ENCODE assay signal across 22 cellular contexts in genomic region chr6:7680393-7681075, GRCh38. TPM values are rescaled to one million over a fixed set of nuclear protein-coding genes. Genes with fewer than 3 reads are reported as not detected.
"Had no signal": no experiment of that assay in that cellular context is flagged by ENCODE, and none has a peak within 500 bp of the region (broad histone marks: within the 10 kb centered on the region; RNA-seq: fewer than 3 reads in every experiment).

No MANE protein-coding gene starts in this region.

- H3K36me3 Mint-ChIP-seq: WTC11 had no signal

- H3K27me3 ChIP-seq: testis, vagina had no signal

- H3K4me3 ChIP-seq: breast epithelium, left ventricle myocardium inferior, testis, transverse colon, vagina had no signal

- H3K4me3 Mint-ChIP-seq: activated CD4-positive, alpha-beta T cell treated with anti-CD3 and anti-CD28 coated beads, Interleukin-2, amount 10 ng/mL, durations not matched to agents 7 days and 5 days; activated CD8-positive, alpha-beta T cell treated with anti-CD3 and anti-CD28 coated beads for 36 hours; activated T-cell treated with anti-CD3 and anti-CD28 coated beads, Interleukin-2, amount 50 U/mL, for 4 hours; activated T-helper 17 cell treated with anti-CD3 and anti-CD28 coated beads, Interleukin-2, amount 50 U/mL, for 72 hours; nephron; WTC11 had no signal

- ATAC-seq: activated CD8-positive, alpha-beta T cell treated with anti-CD3 and anti-CD28 coated beads for 36 hours; activated T-cell treated with anti-CD3 and anti-CD28 coated beads, Interleukin-2, amount 50 U/mL, for 4 hours; activated T-helper 17 cell treated with anti-CD3 and anti-CD28 coated beads, Interleukin-2, amount 50 U/mL, for 72 hours; esophagus mucosa; right cardiac atrium; WTC11 had no signal

- H3K9me3 ChIP-seq: breast epithelium, left ventricle myocardium inferior, testis, transverse colon, vagina had no signal

- H3K4me1 Mint-ChIP-seq: activated CD4-positive, alpha-beta T cell treated with anti-CD3 and anti-CD28 coated beads, Interleukin-2, amount 10 ng/mL, durations not matched to agents 7 days and 5 days; activated T-helper 17 cell treated with anti-CD3 and anti-CD28 coated beads, Interleukin-2, amount 50 U/mL, for 72 hours had no signal

- H3K36me3 ChIP-seq: breast epithelium, left ventricle myocardium inferior, transverse colon, vagina had no signal

- H3K9me3 Mint-ChIP-seq: activated CD4-positive, alpha-beta T cell treated with anti-CD3 and anti-CD28 coated beads, Interleukin-2, amount 10 ng/mL, durations not matched to agents 7 days and 5 days; activated CD8-positive, alpha-beta T cell treated with anti-CD3 and anti-CD28 coated beads for 36 hours; activated T-cell treated with anti-CD3 and anti-CD28 coated beads, Interleukin-2, amount 50 U/mL, for 4 hours; activated T-helper 17 cell treated with anti-CD3 and anti-CD28 coated beads, Interleukin-2, amount 50 U/mL, for 72 hours; nephron had no signal

- H3K27ac ChIP-seq: breast epithelium, left ventricle myocardium inferior, testis, transverse colon, vagina had no signal

- DNase-seq: activated CD4-positive, alpha-beta T cell treated with anti-CD3 and anti-CD28 coated beads for 1 hour; activated CD4-positive, alpha-beta T cell treated with anti-CD3 and anti-CD28 coated beads, Interleukin-2, amount 10 ng/mL, durations not matched to agents 7 days and 5 days; activated CD8-positive, alpha-beta T cell treated with anti-CD3 and anti-CD28 coated beads for 36 hours; activated gamma-delta T cell treated with Interleukin-2 at 50 U/mL for 16 hours; activated naive CD4-positive, alpha-beta T cell treated with anti-CD3 and anti-CD28 coated beads, Interleukin-2, amount 50 U/mL, for 16 hours; activated T-cell treated with anti-CD3 and anti-CD28 coated beads, Interleukin-2, amount 50 U/mL, for 4 hours; central memory CD4-positive, alpha-beta T cell; foreskin melanocyte; islet precursor cell; left ventricle myocardium inferior; posterior cingulate gyrus; right cardiac atrium; stimulated activated naive CD4-positive, alpha-beta T cell treated with Interleukin-2 at 50 U/mL for 16 hours; testis; transverse colon had no signal

- H3K4me1 ChIP-seq: breast epithelium, left ventricle myocardium inferior, testis, transverse colon, vagina had no signal

- H3K27ac Mint-ChIP-seq: activated CD4-positive, alpha-beta T cell treated with anti-CD3 and anti-CD28 coated beads, Interleukin-2, amount 10 ng/mL, durations not matched to agents 7 days and 5 days; activated CD8-positive, alpha-beta T cell treated with anti-CD3 and anti-CD28 coated beads for 36 hours; activated T-helper 17 cell treated with anti-CD3 and anti-CD28 coated beads, Interleukin-2, amount 50 U/mL, for 72 hours; WTC11 had no signal

RNA-seq across cellular contexts. Expression of gene BMP6, which starts 45.4 kb away (rescaled TPM):
- total RNA-seq: activated CD4-positive, alpha-beta T cell treated with anti-CD3 and anti-CD28 coated beads, Interleukin-2, amount 10 ng/mL, durations not matched to agents 7 days and 5 days; activated T-cell treated with anti-CD3 and anti-CD28 coated beads, Interleukin-2, amount 50 U/mL, for 4 hours; T-helper 1 cell treated with Interleukin-12 subunit alpha and Interleukin-12 subunit beta and Interleukin-4 antibody, amounts not matched to agents 30 ng/mL and 1 ng/mL, for 36 hours had no signal
